ENCODE assay signal across 1 cellular context in genomic region chr18:59961086-59961485, GRCh38.
A peak's percentile ranks its signal among the peaks of the same experiment; 100 is the strongest.
TF ChIP-seq lines count a peak whose summit lies in the region.

No MANE protein-coding gene starts in this region.

TF ChIP-seq in K562, 482 proteins besides CTCF, POLR2A, EP300 and RAD21 (continued from another document and continues in another):
- TF ChIP-seq ZNF77 (CRISPR knock-in tag; IDR thresholded peaks at IDR 0.05) (no peak), SAFB2 (IDR thresholded peaks at IDR 0.05; ENCODE audit: borderline replicate concordance, low read depth, low read length, severe bottlenecking) (no peak), JUNB (CRISPR knock-in tag; conservative IDR thresholded peaks at IDR 0.05) (no peak), ARID1B (IDR thresholded peaks at IDR 0.05) (peak; percentile 48; the same call in 1 of the 2 replicates), STAT5B (CRISPR knock-in tag; IDR thresholded peaks at IDR 0.05) (no peak), ETV6 (IDR thresholded peaks at IDR 0.05; ENCODE audit: borderline replicate concordance in 1 of 2, low read depth in 2 of 2, low read length in 1 of 2) (no peak), ETV6 (CRISPR knock-in tag; IDR thresholded peaks at IDR 0.05; ENCODE audit: borderline replicate concordance) (no peak), NFIC (IDR thresholded peaks at IDR 0.05) (no peak), EP400 (IDR thresholded peaks at IDR 0.05) (no peak), PKNOX1 (IDR thresholded peaks at IDR 0.05) (no peak), XRCC3 (IDR thresholded peaks at IDR 0.05) (no peak), ZBTB5 (IDR thresholded peaks at IDR 0.05) (no peak), ZNF644 (tag; IDR thresholded peaks at IDR 0.05; ENCODE audit: low read depth) (no peak), SUPT5H (IDR thresholded peaks at IDR 0.05) (no peak), CHD1 (IDR thresholded peaks at IDR 0.05; ENCODE audit: low read length) (no peak), TRIM25 (IDR thresholded peaks at IDR 0.05; ENCODE audit: borderline replicate concordance) (no peak), SETDB1 (IDR thresholded peaks at IDR 0.05; ENCODE audit: low read length) (no peak), ZNF444 (CRISPR knock-in tag; IDR thresholded peaks at IDR 0.05) (no peak), TBL1XR1 (IDR thresholded peaks at IDR 0.05; ENCODE audit: low read length in 2 of 2) (no peak), DACH1 (IDR thresholded peaks at IDR 0.05; ENCODE audit: partially characterized antibody) (no peak), MNT (conservative IDR thresholded peaks at IDR 0.05) (no peak), CBFB (CRISPR knock-in tag; IDR thresholded peaks at IDR 0.05) (no peak), PREB (CRISPR knock-in tag; IDR thresholded peaks at IDR 0.05) (no peak), HNRNPK (IDR thresholded peaks at IDR 0.05; ENCODE audit: low read depth, low read length, poor library complexity, severe bottlenecking) (no peak), ZNF134 (CRISPR knock-in tag; conservative IDR thresholded peaks at IDR 0.05) (no peak), CEBPG (CRISPR knock-in tag; IDR thresholded peaks at IDR 0.05) (no peak), CEBPG (tag; conservative IDR thresholded peaks at IDR 0.05 in 1 of 2, IDR thresholded peaks at IDR 0.05 in 1 of 2) (0 out of 4 replicates have a peak, but pooled peaks of 1 of the 2 experiments have one; percentile 5), ZNF79 (CRISPR knock-in tag; IDR thresholded peaks at IDR 0.05; ENCODE audit: low read depth) (no peak), ZEB2 (IDR thresholded peaks at IDR 0.05) (peak; percentile 36; the same call in 1 of the 2 replicates), SOX6 (IDR thresholded peaks at IDR 0.05) (peak; percentile 23; the same call in 1 of the 2 replicates), ZNF717 (CRISPR knock-in tag; IDR thresholded peaks at IDR 0.05) (no peak), RBBP5 (IDR thresholded peaks at IDR 0.05; ENCODE audit: borderline replicate concordance, insufficient read depth, low read length, poor library complexity, severe bottlenecking) (no peak), THAP12 (CRISPR knock-in tag; IDR thresholded peaks at IDR 0.05) (no peak), GTF3C2 (IDR thresholded peaks at IDR 0.05; ENCODE audit: borderline replicate concordance, extremely low read depth, insufficient read length) (no peak), ZNF239 (CRISPR knock-in tag; IDR thresholded peaks at IDR 0.05) (no peak), HIVEP1 (CRISPR knock-in tag; IDR thresholded peaks at IDR 0.05) (no peak), NCOA2 (IDR thresholded peaks at IDR 0.05; ENCODE audit: partially characterized antibody in 2 of 2) (no peak), MECOM (CRISPR knock-in tag; IDR thresholded peaks at IDR 0.05) (no peak), ZFP91 (CRISPR knock-in tag; IDR thresholded peaks at IDR 0.05) (no peak), TSHZ1 (CRISPR knock-in tag; IDR thresholded peaks at IDR 0.05) (no peak), ZNF699 (CRISPR knock-in tag; IDR thresholded peaks at IDR 0.05; ENCODE audit: insufficient replicate concordance) (no peak), NRF1 (conservative IDR thresholded peaks at IDR 0.05 in 1 of 2, IDR thresholded peaks at IDR 0.05 in 1 of 2) (no peak), KLF6 (CRISPR knock-in tag; IDR thresholded peaks at IDR 0.05; ENCODE audit: borderline replicate concordance) (no peak), ZNF354B (CRISPR knock-in tag; IDR thresholded peaks at IDR 0.05) (no peak), PHF21A (IDR thresholded peaks at IDR 0.05; ENCODE audit: borderline replicate concordance, low read depth) (no peak), TRIM24 (IDR thresholded peaks at IDR 0.05) (0 out of 4 replicates have a peak, but pooled peaks of 1 of the 2 experiments have one; percentile 19), PHF20 (IDR thresholded peaks at IDR 0.05; ENCODE audit: partially characterized antibody) (no peak), RBM25 (IDR thresholded peaks at IDR 0.05; ENCODE audit: low read depth, low read length, severe bottlenecking) (no peak), HMG20B (CRISPR knock-in tag; IDR thresholded peaks at IDR 0.05) (no peak), TAL1 (IDR thresholded peaks at IDR 0.05) (peak; percentile 42; the same call in 1 of the 2 replicates)
